8 cellular contexts compared by ENCODE assay signal in genomic region chr15:48358229-48358641, GRCh38. TPM values are rescaled to one million over a fixed set of nuclear protein-coding genes. Genes with fewer than 3 reads are reported as not detected.
DNase-seq lines count a peak whose midpoint lies in the region; ATAC-seq and TF ChIP-seq lines count a peak whose summit lies in the region.

No MANE protein-coding gene starts in this region.

- peaks cover 5 to 7% (median 6%) of the 10 kb centered on the region in 3 donors for H3K4me1 Mint-ChIP-seq in T-cell
- peaks cover 6% of the 10 kb centered on the region for H3K4me1 Mint-ChIP-seq in T-helper 2 cell treated with Interferon-gamma antibody and Interleukin-4, amounts not matched to agents 5 μg/mL and 100 μg/mL, for 36 hours (ENCODE audit: low read depth)

- no peaks in the 10 kb centered on the region for H3K36me3 ChIP-seq in Loucy (ENCODE audit: insufficient read depth, low read length)
- no peaks in the 10 kb centered on the region for H3K36me3 ChIP-seq in effector memory CD4-positive, alpha-beta T cell (ENCODE audit: control insufficient read depth, insufficient read depth, low read length)

- H3K4me1 ChIP-seq in Loucy (ENCODE audit: insufficient read depth, low read length, poor library complexity, severe bottlenecking), result peaks cover 9% of the 10 kb centered on the region
- H3K4me1 ChIP-seq in effector memory CD4-positive, alpha-beta T cell (ENCODE audit: control insufficient read depth, insufficient read depth, low read length, poor library complexity, severe bottlenecking), result no peaks in the 10 kb centered on the region

- no peaks in the 10 kb centered on the region for H3K9me3 Mint-ChIP-seq in T-cell
- H3K9me3 Mint-ChIP-seq in T-helper 2 cell treated with Interferon-gamma antibody and Interleukin-4, amounts not matched to agents 5 μg/mL and 100 μg/mL, for 36 hours, result no peaks in the 10 kb centered on the region

- CTCF ChIA-PET in T-cell (lab: Charles Lee), result interaction anchor here (0.6 to 1.0 kb wide), 5 partner anchors 55 to 1850 kb away, joined by 3 to 4 read pairs (median 3); no protein-coding TSS in a partner anchor

- TF ChIP-seq CTCF in GM10266 (IDR thresholded peaks at IDR 0.05; ENCODE audit: control insufficient read depth, insufficient read depth, low read depth, missing control alignments) (peak; percentile 46), Loucy (conservative IDR thresholded peaks at IDR 0.05; ENCODE audit: low read length) (peak; percentile 86), astrocyte of the cerebellum (IDR thresholded peaks at IDR 0.05; ENCODE audit: low read depth, low read length, missing control alignments) (peak; percentile 23)

- no peak overlapping the region for H3K9ac ChIP-seq in Loucy (ENCODE audit: low read depth, low read length, poor library complexity, severe bottlenecking)

- no peak for ATAC-seq in T-cell (replicated peaks in 1 of 4)
- no peak for ATAC-seq in GM18519 (IDR thresholded peaks at IDR 0.05; ENCODE audit: low FRiP score, unreplicated experiment)

- H3K27ac Mint-ChIP-seq in T-cell, result no peak overlapping the region
- no peak overlapping the region for H3K27ac Mint-ChIP-seq in T-helper 2 cell treated with Interferon-gamma antibody and Interleukin-4, amounts not matched to agents 5 μg/mL and 100 μg/mL, for 36 hours

- H3K9me2 ChIP-seq in Loucy (replicated peaks; ENCODE audit: low read depth, low read length), result no peaks in the 10 kb centered on the region

- no peaks in the 10 kb centered on the region for H3K27me3 Mint-ChIP-seq in T-cell
- H3K27me3 Mint-ChIP-seq in T-helper 2 cell treated with Interferon-gamma antibody and Interleukin-4, amounts not matched to agents 5 μg/mL and 100 μg/mL, for 36 hours (ENCODE audit: low read depth), result peaks cover 6% of the 10 kb centered on the region

- POLR2A ChIA-PET in T-cell (lab: Charles Lee), result no interaction called here

- H3F3A ChIP-seq in Loucy (ENCODE audit: low read depth), result no peaks in the 10 kb centered on the region

- peak overlapping the region; percentile 24; the same call in 1 of the 2 replicates for H2AFZ ChIP-seq in Loucy (ENCODE audit: low read length)

- H3K4me3 Mint-ChIP-seq in T-cell, result no peak overlapping the region
- no peak overlapping the region for H3K4me3 Mint-ChIP-seq in T-helper 2 cell treated with Interferon-gamma antibody and Interleukin-4, amounts not matched to agents 5 μg/mL and 100 μg/mL, for 36 hours

- DNase-seq in GM10266 (ENCODE audit: extremely low spot score), result peak; percentile 25
- DNase-seq in astrocyte of the cerebellum (ENCODE audit: low read depth), result peak; percentile 26
- peak; percentile 18 for DNase-seq in kidney glomerular epithelial cell (lab: John Stamatoyannopoulos, UW)
- DNase-seq in T-cell, result no peak
- no peak for DNase-seq in T-helper 2 cell treated with Interferon-gamma antibody and Interleukin-4, amounts not matched to agents 5 μg/mL and 100 μg/mL, for 36 hours (ENCODE audit: low spot score)
- no peak for DNase-seq in effector memory CD4-positive, alpha-beta T cell

- H3K4me3 ChIP-seq in Loucy (ENCODE audit: low read length, poor library complexity, severe bottlenecking) (no peak overlapping the region), astrocyte of the cerebellum (ENCODE audit: low read depth, low read length) (no peak overlapping the region)
- H3K4me3 ChIP-seq in effector memory CD4-positive, alpha-beta T cell (ENCODE audit: insufficient read depth, low read depth, low read length, poor library complexity, severe bottlenecking), result no peak overlapping the region

- no peaks in the 10 kb centered on the region for H4K20me1 ChIP-seq in Loucy (ENCODE audit: insufficient read depth, low read length, poor library complexity, severe bottlenecking)

- no peaks in the 10 kb centered on the region for H3K36me3 Mint-ChIP-seq in T-cell
- no peaks in the 10 kb centered on the region for H3K36me3 Mint-ChIP-seq in T-helper 2 cell treated with Interferon-gamma antibody and Interleukin-4, amounts not matched to agents 5 μg/mL and 100 μg/mL, for 36 hours (ENCODE audit: low read depth)

- in situ Hi-C loops in astrocyte of the cerebellum (cut with HindIII; ENCODE audit: low sequenced_read_pairs), result no loop called here

- H3K4me2 ChIP-seq in Loucy (ENCODE audit: low read depth, low read length, poor library complexity, severe bottlenecking), result peak overlapping the region; percentile 15

- H3K9me3 ChIP-seq in Loucy (ENCODE audit: insufficient read depth, low read depth, low read length), result no peaks in the 10 kb centered on the region
- H3K9me3 ChIP-seq in effector memory CD4-positive, alpha-beta T cell (ENCODE audit: control insufficient read depth, low read length), result no peaks in the 10 kb centered on the region

- H3K79me2 ChIP-seq in Loucy (ENCODE audit: insufficient read depth, low read length), result no peaks in the 10 kb centered on the region

- no peaks in the 10 kb centered on the region for H3K27me3 ChIP-seq in Loucy (ENCODE audit: insufficient read depth, low read length, poor library complexity, severe bottlenecking)
- no peaks in the 10 kb centered on the region for H3K27me3 ChIP-seq in effector memory CD4-positive, alpha-beta T cell (replicated peaks; ENCODE audit: control insufficient read depth, insufficient read depth, low read length, poor library complexity, severe bottlenecking)

- no peak overlapping the region for H3K27ac ChIP-seq in effector memory CD4-positive, alpha-beta T cell (ENCODE audit: insufficient read depth, low read length, poor library complexity, severe bottlenecking)

RNA-seq across cellular contexts. Expression of gene DUT, which starts 27.0 kb away (rescaled TPM):
- total RNA-seq in T-cell, result 100 to 1,000 TPM in 3 of 5 donors, 10 to 100 TPM in 2; 70.8 to 117 (median 112) TPM

Comparison
In these comparisons a context has a peak if more than half of its experiments do, and no peak if none do; other contexts are left out.
1. DNase-seq: peak in GM10266 (single experiment), astrocyte of the cerebellum (single experiment) and kidney glomerular epithelial cell (single experiment); none in T-cell (0 of 34), T-helper 2 cell treated with Interferon-gamma antibody and Interleukin-4, amounts not matched to agents 5 μg/mL and 100 μg/mL, for 36 hours (single experiment) and effector memory CD4-positive, alpha-beta T cell (0 of 3).
2. CTCF ChIP-seq: peak in every context shown above with its lines; median percentile 86 in Loucy; 46 in GM10266; 23 in astrocyte of the cerebellum.